ENCODE assay signal across 8 cellular contexts in genomic region chr4:46270986-46271596, GRCh38.
DNase-seq lines count a peak whose midpoint lies in the region; TF ChIP-seq lines count a peak whose summit lies in the region.

No MANE protein-coding gene starts in this region.

- H3K79me2 ChIP-seq in GM23248 (ENCODE audit: insufficient read depth): no peaks in the 10 kb centered on the region

- TF ChIP-seq CTCF in GM13977 (IDR thresholded peaks at IDR 0.05; ENCODE audit: extremely low read depth, insufficient read depth, missing control alignments): peak; percentile 47
- peak; percentile 54 for TF ChIP-seq CTCF in astrocyte of the cerebellum (IDR thresholded peaks at IDR 0.05; ENCODE audit: low read depth, low read length, missing control alignments)
- TF ChIP-seq CTCF in mesothelial cell of epicardium (IDR thresholded peaks at IDR 0.05; ENCODE audit: unreplicated experiment): peak; percentile 63

- WGBS in GM23248 (ENCODE audit: low coverage in 1 of 2, low lambda C conversion rate in 2 of 2, missing lambda C conversion rate in 2 of 2), 2 experiments: 11% methylated on average over 2 of the region's 2 CpGs

- CTCF ChIA-PET in CD4-positive, alpha-beta memory T cell (lab: Charles Lee; ENCODE audit: partially characterized antibody): no interaction called here

- no peak overlapping the region for H3K27ac Mint-ChIP-seq in mesothelial cell of epicardium
- no peak overlapping the region for H3K27ac Mint-ChIP-seq in CD4-positive, alpha-beta memory T cell

- H3K9me3 ChIP-seq in GM23248 (ENCODE audit: low read depth): no peaks in the 10 kb centered on the region
- H3K9me3 ChIP-seq in CD4-positive, alpha-beta memory T cell (ENCODE audit: control insufficient read depth in 1 of 2, low read length in 2 of 2): no peaks in the 10 kb centered on the region

- H3K27ac ChIP-seq in GM23248: no peak overlapping the region
- H3K27ac ChIP-seq in CD4-positive, alpha-beta memory T cell (ENCODE audit: low read depth, low read length): no peak overlapping the region

- intact Hi-C loops in CD4-positive, alpha-beta memory T cell (cut with micrococcal nuclease): no loop called here

- H3K4me1 ChIP-seq in GM23248 (ENCODE audit: insufficient read depth): no peaks in the 10 kb centered on the region
- no peaks in the 10 kb centered on the region for H3K4me1 ChIP-seq in CD4-positive, alpha-beta memory T cell (ENCODE audit: insufficient read depth, low read length)

- H3K36me3 Mint-ChIP-seq in mesothelial cell of epicardium: no peaks in the 10 kb centered on the region
- no peaks in the 10 kb centered on the region for H3K36me3 Mint-ChIP-seq in CD4-positive, alpha-beta memory T cell

- H3K4me2 ChIP-seq in GM23248 (ENCODE audit: unreplicated experiment): no peak overlapping the region

- H3F3A ChIP-seq in GM23248 (ENCODE audit: insufficient read depth): no peaks in the 10 kb centered on the region

- no peaks in the 10 kb centered on the region for H4K20me1 ChIP-seq in GM23248 (ENCODE audit: insufficient read depth)

- H3K27me3 Mint-ChIP-seq in mesothelial cell of epicardium (ENCODE audit: low read depth): peaks cover 9% of the 10 kb centered on the region
- no peaks in the 10 kb centered on the region for H3K27me3 Mint-ChIP-seq in CD4-positive, alpha-beta memory T cell

- H3K36me3 ChIP-seq in GM23248 (ENCODE audit: low read depth): no peaks in the 10 kb centered on the region
- H3K36me3 ChIP-seq in CD4-positive, alpha-beta memory T cell (ENCODE audit: insufficient read depth, low read length): no peaks in the 10 kb centered on the region

- no peak overlapping the region for H3K4me3 ChIP-seq in GM23248
- H3K4me3 ChIP-seq in astrocyte of the cerebellum (ENCODE audit: low read depth, low read length): no peak overlapping the region
- H3K4me3 ChIP-seq in CD4-positive, alpha-beta memory T cell (ENCODE audit: low read length in 2 of 2): no peak overlapping the region

- no peak overlapping the region for H3K9ac ChIP-seq in GM23248

- DNase-seq in GM13977 (ENCODE audit: low spot score): no peak
- DNase-seq in GM23248: peak; percentile 55
- peak; percentile 5 for DNase-seq in M059J (ENCODE audit: low read depth)
- peak; percentile 26 for DNase-seq in astrocyte of the cerebellum (ENCODE audit: low read depth)
- no peak for DNase-seq in mesothelial cell of epicardium (ENCODE audit: low spot score in 2 of 2, unreplicated experiment in 2 of 2)
- no peak for DNase-seq in CD4-positive, alpha-beta memory T cell
- no peak for DNase-seq in ecto neural progenitor cell (ENCODE audit: low spot score)
- no peak for DNase-seq in activated T-cell treated with anti-CD3 and anti-CD28 coated beads, Interleukin-2, amount 50 U/mL, for 48 hours

- H3K9me3 Mint-ChIP-seq in mesothelial cell of epicardium: peaks cover 7% of the 10 kb centered on the region
- peaks cover 0 to 6% (median 3%) of the 10 kb centered on the region in 8 donors for H3K9me3 Mint-ChIP-seq in CD4-positive, alpha-beta memory T cell

- no peaks in the 10 kb centered on the region for H3K4me1 Mint-ChIP-seq in mesothelial cell of epicardium
- H3K4me1 Mint-ChIP-seq in CD4-positive, alpha-beta memory T cell: no peaks in the 10 kb centered on the region

- no peak overlapping the region for H2AFZ ChIP-seq in GM23248

- in situ Hi-C loops in GM13977 (cut with MboI; ENCODE audit: low pct_unique_long_range_greater_than_20kb, low sequenced_read_pairs, unreplicated experiment) (loop anchor here (25.0 kb wide), 1 partner anchor 1509 kb away; no protein-coding TSS in a partner anchor), GM23248 (cut with MboI) (loop anchor here (25.0 kb wide), 1 partner anchor 1509 kb away; no protein-coding TSS in a partner anchor), astrocyte of the cerebellum (cut with HindIII; ENCODE audit: low sequenced_read_pairs) (no loop called here)

- H3K27me3 ChIP-seq in GM23248 (replicated peaks; ENCODE audit: insufficient read depth): no peaks in the 10 kb centered on the region
- no peaks in the 10 kb centered on the region for H3K27me3 ChIP-seq in CD4-positive, alpha-beta memory T cell (ENCODE audit: insufficient read depth, low read length)

- H3K9me2 ChIP-seq in GM23248 (ENCODE audit: insufficient read depth): no peaks in the 10 kb centered on the region

- POLR2A ChIA-PET in CD4-positive, alpha-beta memory T cell (lab: Charles Lee; ENCODE audit: partially characterized antibody): no interaction called here

- no peak overlapping the region for H3K4me3 Mint-ChIP-seq in mesothelial cell of epicardium
- H3K4me3 Mint-ChIP-seq in CD4-positive, alpha-beta memory T cell: no peak overlapping the region

Comparison
In these comparisons a context has a peak if more than half of its experiments do, and no peak if none do; other contexts are left out.
1. DNase-seq: peak in GM23248 (single experiment), M059J (single experiment) and astrocyte of the cerebellum (single experiment); none in GM13977 (single experiment), mesothelial cell of epicardium (0 of 2), CD4-positive, alpha-beta memory T cell (0 of 5), ecto neural progenitor cell (single experiment) and activated T-cell treated with anti-CD3 and anti-CD28 coated beads, Interleukin-2, amount 50 U/mL, for 48 hours (0 of 2).
2. Peak in every context shown above with its lines, with median percentiles within 50 percentile points of each other: CTCF ChIP-seq.